In the genomic region with DNA sequence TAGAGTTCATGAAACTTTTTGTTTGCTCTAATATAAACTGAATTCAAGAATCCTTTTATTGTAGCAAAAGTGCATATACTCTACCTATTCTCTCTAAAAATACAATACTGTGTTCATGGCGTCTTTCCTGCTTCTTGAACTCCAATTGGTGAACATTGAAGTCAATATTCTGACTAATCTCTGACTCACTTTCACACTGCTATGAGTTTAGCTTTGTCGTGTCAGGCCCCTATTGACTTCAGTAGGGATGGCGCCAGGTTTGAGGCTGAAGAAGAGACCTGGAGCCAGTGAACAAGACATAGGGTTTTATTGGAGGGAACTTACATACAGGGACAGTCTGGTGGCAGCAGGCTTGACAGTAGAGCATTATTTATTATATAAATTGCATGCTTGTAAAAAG, we compare ENCODE assay signal across 30 cellular contexts.
DNase-seq lines count a peak whose midpoint lies in the region; ATAC-seq, FAIRE-seq and TF ChIP-seq lines count a peak whose summit lies in the region.
"Had no signal": no experiment of that assay in that cellular context is flagged by ENCODE, and none has a peak within 500 bp of the region (broad histone marks: within the 10 kb centered on the region; RNA-seq: fewer than 3 reads in every experiment).

No MANE protein-coding gene starts in this region.

- H3K9me3 Mint-ChIP-seq in activated CD4-positive, alpha-beta T cell treated with anti-CD3 and anti-CD28 coated beads for 36 hours (ENCODE audit: low read depth), result no peaks in the 10 kb centered on the region
- H3K9me3 Mint-ChIP-seq: activated CD4-positive, alpha-beta memory T cell treated with anti-CD3 and anti-CD28 coated beads, Interleukin-2, amount 10 ng/mL, durations not matched to agents 7 days and 5 days; effector memory CD8-positive, alpha-beta T cell had no signal

- no peak overlapping the region for H3K27ac Mint-ChIP-seq in activated CD4-positive, alpha-beta T cell treated with anti-CD3 and anti-CD28 coated beads for 36 hours
- H3K27ac Mint-ChIP-seq: activated CD4-positive, alpha-beta memory T cell treated with anti-CD3 and anti-CD28 coated beads, Interleukin-2, amount 10 ng/mL, durations not matched to agents 7 days and 5 days; effector memory CD8-positive, alpha-beta T cell had no signal

- CTCF ChIA-PET in activated CD4-positive, alpha-beta T cell treated with anti-CD3 and anti-CD28 coated beads for 36 hours (lab: Charles Lee), result no interaction called here

- ATAC-seq in activated CD4-positive, alpha-beta T cell treated with anti-CD3 and anti-CD28 coated beads for 36 hours, result peak; percentile 78
- ATAC-seq in GM18907 (IDR thresholded peaks at IDR 0.05; ENCODE audit: unreplicated experiment), result no peak
- ATAC-seq: effector memory CD8-positive, alpha-beta T cell; HepG2; left cardiac atrium; naive thymus-derived CD4-positive, alpha-beta T cell had no signal

- DNase-seq in activated CD4-positive, alpha-beta T cell treated with anti-CD3 and anti-CD28 coated beads for 36 hours, result peak; percentile 27
- DNase-seq in activated CD4-positive, alpha-beta T cell treated with anti-CD3 and anti-CD28 coated beads, Interleukin-2, amount 50 U/mL, for 48 hours, result no peak
- DNase-seq in H54 (ENCODE audit: insufficient read length, low spot score) (peak; percentile 8), amniotic epithelial cell (ENCODE audit: low read depth) (peak; percentile 10), kidney tubule cell (ENCODE audit: low spot score) (peak; percentile 39), NCI-H187 (lab: John Stamatoyannopoulos, UW) (no peak), NOMO-1 (lab: John Stamatoyannopoulos, UW; ENCODE audit: unreplicated experiment in 2 of 2) (no peak)
- DNase-seq: activated CD4-positive, alpha-beta memory T cell treated with anti-CD3 and anti-CD28 coated beads, Interleukin-2, amount 10 ng/mL, durations not matched to agents 7 days and 5 days; activated CD4-positive, CD25-positive, alpha-beta regulatory T cell; activated naive CD4-positive, alpha-beta T cell treated with anti-CD3 and anti-CD28 coated beads, Interleukin-2, amount 50 U/mL, for 16 hours; BE2C; COR-L47; effector memory CD8-positive, alpha-beta T cell; GOT3; left cardiac atrium; mesendoderm; MM.1S; naive thymus-derived CD4-positive, alpha-beta T cell; NCI-H146; NCI-H524 treated with DMSO at 0.1 percent for 48 hours; occipital lobe; retina; Right ventricle myocardium superior; stimulated activated CD4-positive, alpha-beta T cell treated with anti-CD3 and anti-CD28 coated beads, Interleukin-4, amount 100 ng/mL, for 1 hour; SW 1271; transverse colon had no signal

- POLR2A ChIA-PET in activated CD4-positive, alpha-beta T cell treated with anti-CD3 and anti-CD28 coated beads for 36 hours (lab: Charles Lee), result interaction anchor here (0.6 kb wide), 1 partner anchor 664 kb away, joined by 4 read pairs; no protein-coding TSS in a partner anchor

- peaks cover 9% of the 10 kb centered on the region for H3K36me3 Mint-ChIP-seq in activated CD4-positive, alpha-beta T cell treated with anti-CD3 and anti-CD28 coated beads for 36 hours (ENCODE audit: low read depth)

- peaks cover 37% of the 10 kb centered on the region for H3K4me1 Mint-ChIP-seq in activated CD4-positive, alpha-beta T cell treated with anti-CD3 and anti-CD28 coated beads for 36 hours

- TF ChIP-seq POLR2A in H54 (IDR thresholded peaks at IDR 0.05; ENCODE audit: low read depth, low read length), result no peak

- no peaks in the 10 kb centered on the region for H3K27me3 Mint-ChIP-seq in activated CD4-positive, alpha-beta T cell treated with anti-CD3 and anti-CD28 coated beads for 36 hours
- H3K27me3 Mint-ChIP-seq: activated CD4-positive, alpha-beta memory T cell treated with anti-CD3 and anti-CD28 coated beads, Interleukin-2, amount 10 ng/mL, durations not matched to agents 7 days and 5 days; naive thymus-derived CD4-positive, alpha-beta T cell had no signal

- H3K4me3 Mint-ChIP-seq in activated CD4-positive, alpha-beta T cell treated with anti-CD3 and anti-CD28 coated beads for 36 hours, result no peak overlapping the region
- H3K4me3 Mint-ChIP-seq: activated CD4-positive, alpha-beta memory T cell treated with anti-CD3 and anti-CD28 coated beads, Interleukin-2, amount 10 ng/mL, durations not matched to agents 7 days and 5 days; effector memory CD8-positive, alpha-beta T cell; naive thymus-derived CD4-positive, alpha-beta T cell had no signal

- intact Hi-C loops in activated CD4-positive, alpha-beta T cell treated with anti-CD3 and anti-CD28 coated beads for 36 hours (cut with DNase I, micrococcal nuclease), result no loop called here

- peak; percentile 72 for FAIRE-seq in H54 (lab: Jason Lieb, UNC)
- FAIRE-seq: A204.1, colon, HepG2 had no signal

Comparison
In these comparisons a context has a peak if more than half of its experiments do, and no peak if none do; other contexts are left out.
1. DNase-seq: peak in activated CD4-positive, alpha-beta T cell treated with anti-CD3 and anti-CD28 coated beads for 36 hours (single experiment), H54 (single experiment), amniotic epithelial cell (single experiment) and kidney tubule cell (single experiment); none in activated CD4-positive, alpha-beta T cell treated with anti-CD3 and anti-CD28 coated beads, Interleukin-2, amount 50 U/mL, for 48 hours (0 of 2), NCI-H187 (0 of 2) and NOMO-1 (0 of 2).